10 cellular contexts compared by ENCODE assay signal in the genomic region with DNA sequence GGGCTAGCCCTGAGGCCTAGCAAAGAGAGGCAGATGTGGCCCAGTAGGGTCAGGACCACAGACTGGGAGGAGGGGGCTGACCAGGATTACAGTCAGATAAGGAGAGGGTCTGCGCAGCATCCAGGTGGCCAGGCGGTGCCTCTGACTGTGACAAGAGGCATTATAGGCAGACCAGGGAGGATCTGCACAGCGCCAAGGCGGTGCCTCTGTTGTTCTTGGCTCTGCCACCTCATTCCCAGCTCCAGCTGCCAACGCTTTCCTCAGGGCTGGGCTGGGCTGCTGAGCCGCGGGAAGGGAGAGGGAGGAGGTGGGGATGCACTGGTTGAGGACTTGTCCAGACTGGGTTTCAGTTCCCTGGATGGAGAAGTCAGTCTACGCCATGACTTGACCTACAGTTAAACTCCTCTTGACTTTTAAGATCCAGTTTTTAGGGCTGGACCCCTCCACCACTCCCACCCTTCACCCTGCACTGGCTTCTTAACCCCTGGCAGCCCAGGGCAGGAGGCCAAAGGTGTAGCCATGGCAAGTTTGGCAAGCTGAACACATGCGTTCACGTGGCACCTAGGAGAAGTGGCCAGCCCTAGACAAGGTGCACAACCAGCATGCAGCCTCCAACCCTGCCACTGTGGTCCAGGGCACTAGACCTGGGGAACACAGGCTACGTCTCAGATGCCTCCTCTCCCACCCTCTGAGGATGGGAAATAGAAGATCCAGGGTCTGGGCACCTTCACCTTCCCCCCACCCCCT. TPM values are rescaled to one million over a fixed set of nuclear protein-coding genes. Genes with fewer than 3 reads are reported as not detected.
A peak's percentile ranks its signal among the peaks of the same experiment; 100 is the strongest.
DNase-seq lines count a peak whose midpoint lies in the region; ATAC-seq and TF ChIP-seq lines count a peak whose summit lies in the region.
"Had no signal": no experiment of that assay in that cellular context is flagged by ENCODE, and none has a peak within 500 bp of the region (broad histone marks: within the 10 kb centered on the region; RNA-seq: fewer than 3 reads in every experiment).

No MANE protein-coding gene starts in this region.

- no peak overlapping the region for H3K4me3 ChIP-seq in tibial nerve

- DNase-seq in DMS53 (lab: John Stamatoyannopoulos, UW) (peak; percentile 58), DMS53 treated with DMSO at 0.1 percent for 48 hours (lab: John Stamatoyannopoulos, UW; ENCODE audit: unreplicated experiment) (no peak), kidney tubule cell (ENCODE audit: low spot score) (peak; percentile 52), tibial nerve (ENCODE audit: low spot score in 2 of 2) (peak; percentile 50 to 55)
- no peak for DNase-seq in stimulated activated naive CD8-positive, alpha-beta T cell treated with anti-CD3 and anti-CD28 coated beads, Interleukin-15, Interleukin-2, amounts not matched to agents 100 U/mL and 50 U/mL, for 24 hours
- DNase-seq: naive B cell had no signal

- WGBS in tibial nerve, 2 donors: 27 to 29% methylated on average over 11 of the region's 11 CpGs

- H3K9me3 ChIP-seq in tibial nerve: no peaks in the 10 kb centered on the region

- H3K4me1 ChIP-seq in tibial nerve: peaks cover 0 to 77% (median 29%) of the 10 kb centered on the region in 4 donors

- TF ChIP-seq POLR2A in tibial nerve (IDR thresholded peaks at IDR 0.05): no peak

- TF ChIP-seq CTCF in tibial nerve (IDR thresholded peaks at IDR 0.05): no peak

- H3K27ac ChIP-seq in angular gyrus (ENCODE audit: low read depth, low read length): peak overlapping the region; percentile 24
- peak overlapping the region in 2 of 4 donors; percentile 65 to 86 for H3K27ac ChIP-seq in tibial nerve

- TF ChIP-seq EP300 in tibial nerve (IDR thresholded peaks at IDR 0.05): no peak

- ATAC-seq in stimulated activated naive CD8-positive, alpha-beta T cell treated with anti-CD3 and anti-CD28 coated beads, Interleukin-15, Interleukin-2, amounts not matched to agents 100 U/mL and 50 U/mL, for 24 hours: no peak
- ATAC-seq in HG02938 (IDR thresholded peaks at IDR 0.05; ENCODE audit: unreplicated experiment) (no peak), GM21737 (IDR thresholded peaks at IDR 0.05; ENCODE audit: unreplicated experiment) (no peak)

- H3K36me3 ChIP-seq in tibial nerve: no peaks in the 10 kb centered on the region

- H3K27me3 ChIP-seq in tibial nerve: peaks cover 0 to 3% of the 10 kb centered on the region in 2 donors

RNA-seq across cellular contexts. Expression of gene CRABP2, which starts 4.5 kb away (rescaled TPM):
- total RNA-seq in tibial nerve: 10 to 100 TPM in 1 of 4 donors, 1 to 10 TPM in 3; 3.5 to 13.2 (median 5.0) TPM

RNA-seq across cellular contexts. Expression of gene METTL25B, which starts 18.4 kb away (rescaled TPM):
- 10 to 100 TPM; 36.5 to 50.1 (median 46.0) TPM for total RNA-seq in tibial nerve

RNA-seq across cellular contexts. Expression of gene ISG20L2, which starts 18.6 kb away (rescaled TPM):
- 10 to 100 TPM; 10.1 to 24.9 (median 18.6) TPM for total RNA-seq in tibial nerve

RNA-seq across cellular contexts. Expression of gene MRPL24, which starts 31.0 kb away (rescaled TPM):
- 10 to 100 TPM; 48.6 to 90.4 (median 66.2) TPM for total RNA-seq in tibial nerve

RNA-seq across cellular contexts. Expression of gene NES, which starts 32.7 kb away (rescaled TPM):
- 10 to 100 TPM; 59.9 to 65.3 (median 63.9) TPM for total RNA-seq in tibial nerve
- total RNA-seq: activated CD8-positive, alpha-beta memory T cell treated with anti-CD3 and anti-CD28 coated beads for 36 hours had no signal

Comparison
In these comparisons a context has a peak if more than half of its experiments do, and no peak if none do; other contexts are left out.
1. DNase-seq: peak in DMS53 (single experiment), kidney tubule cell (single experiment) and tibial nerve (2 of 2); none in DMS53 treated with DMSO at 0.1 percent for 48 hours (single experiment) and stimulated activated naive CD8-positive, alpha-beta T cell treated with anti-CD3 and anti-CD28 coated beads, Interleukin-15, Interleukin-2, amounts not matched to agents 100 U/mL and 50 U/mL, for 24 hours (single experiment).